Comparison of ENCODE assay signal across 1 cellular context in the genomic region with DNA sequence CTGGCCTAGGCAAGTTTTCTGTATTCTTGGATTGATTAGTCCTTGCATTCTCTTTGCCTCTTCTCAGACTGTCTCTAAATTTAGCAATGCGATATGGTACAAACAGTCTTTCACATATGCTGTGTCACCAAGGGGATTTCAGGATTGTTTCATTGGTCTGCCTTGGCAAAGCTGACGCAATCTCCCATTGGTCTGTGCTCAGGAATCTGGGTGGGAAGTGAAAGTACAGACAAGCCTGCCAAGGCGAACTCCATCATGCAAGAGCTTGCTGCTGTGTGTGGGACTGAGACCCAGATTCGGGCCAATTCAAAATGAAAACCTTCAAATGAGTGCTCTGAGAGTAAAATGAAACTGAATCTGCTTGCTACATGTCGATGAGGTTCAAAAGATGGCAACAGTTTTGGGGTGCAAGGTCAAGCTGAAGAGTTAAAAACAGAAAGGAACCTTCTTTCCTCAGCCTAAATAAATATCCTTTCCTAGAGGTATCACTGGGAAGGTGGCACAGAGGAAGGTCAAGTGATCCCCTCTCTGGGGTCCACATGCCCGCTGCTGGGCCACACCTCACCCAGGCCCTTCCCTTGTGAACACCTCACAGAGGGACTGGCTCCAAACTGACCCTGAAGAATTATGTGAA.
TF ChIP-seq lines count a peak whose summit lies in the region.

No MANE protein-coding gene starts in this region.

TF ChIP-seq in GM12878, 131 proteins besides CTCF, POLR2A, EP300 and RAD21 (continued from another document and continues in another):
- TF ChIP-seq ETV6 (conservative IDR thresholded peaks at IDR 0.05 in 1 of 2, IDR thresholded peaks at IDR 0.05 in 1 of 2; ENCODE audit: borderline replicate concordance in 1 of 2, low read depth in 1 of 2) (peak in 1 of 2 experiments; percentile 72; a peak in 2 of 4 replicates), RFX5 (IDR thresholded peaks at IDR 0.05; ENCODE audit: low read depth, low read length) (0 out of 2 replicates have a peak, but pooled peaks have one; percentile 14), ATF7 (IDR thresholded peaks at IDR 0.05; ENCODE audit: low read depth) (peak; percentile 88), WRNIP1 (IDR thresholded peaks at IDR 0.05; ENCODE audit: borderline replicate concordance, low read depth, low read length) (0 out of 2 replicates have a peak, but pooled peaks have one; percentile 27), NBN (IDR thresholded peaks at IDR 0.05) (peak; percentile 90), IKZF1 (conservative IDR thresholded peaks at IDR 0.05) (peak; percentile 96), SMARCA5 (IDR thresholded peaks at IDR 0.05) (no peak; the same call in 1 of the 2 replicates), IRF4 (IDR thresholded peaks at IDR 0.05; ENCODE audit: low read depth, low read length) (peak; percentile 86), RCOR1 (conservative IDR thresholded peaks at IDR 0.05; ENCODE audit: low read depth, low read length) (peak; percentile 87; the same call in 1 of the 2 replicates), GATAD2B (conservative IDR thresholded peaks at IDR 0.05; ENCODE audit: low read depth) (peak; percentile 59; the same call in 1 of the 2 replicates), IKZF2 (IDR thresholded peaks at IDR 0.05) (peak; percentile 95 to 96), MEF2A (IDR thresholded peaks at IDR 0.05; ENCODE audit: insufficient read depth, low read depth, low read length) (peak; percentile 82), MEF2B (IDR thresholded peaks at IDR 0.05; ENCODE audit: partially characterized antibody, poor library complexity, severe bottlenecking) (peak; percentile 59), JUNB (IDR thresholded peaks at IDR 0.05) (peak; percentile 86), TCF7 (IDR thresholded peaks at IDR 0.05; ENCODE audit: borderline replicate concordance) (no peak), YBX1 (IDR thresholded peaks at IDR 0.05) (0 out of 2 replicates have a peak, but pooled peaks have one; percentile 56)
- TF ChIP-seq, protein P1, sequence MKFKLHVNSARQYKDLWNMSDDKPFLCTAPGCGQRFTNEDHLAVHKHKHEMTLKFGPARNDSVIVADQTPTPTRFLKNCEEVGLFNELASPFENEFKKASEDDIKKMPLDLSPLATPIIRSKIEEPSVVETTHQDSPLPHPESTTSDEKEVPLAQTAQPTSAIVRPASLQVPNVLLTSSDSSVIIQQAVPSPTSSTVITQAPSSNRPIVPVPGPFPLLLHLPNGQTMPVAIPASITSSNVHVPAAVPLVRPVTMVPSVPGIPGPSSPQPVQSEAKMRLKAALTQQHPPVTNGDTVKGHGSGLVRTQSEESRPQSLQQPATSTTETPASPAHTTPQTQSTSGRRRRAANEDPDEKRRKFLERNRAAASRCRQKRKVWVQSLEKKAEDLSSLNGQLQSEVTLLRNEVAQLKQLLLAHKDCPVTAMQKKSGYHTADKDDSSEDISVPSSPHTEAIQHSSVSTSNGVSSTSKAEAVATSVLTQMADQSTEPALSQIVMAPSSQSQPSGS (IDR thresholded peaks at IDR 0.05; ENCODE audit: low read length) = peak; percentile 93
- TF ChIP-seq, protein P2, sequence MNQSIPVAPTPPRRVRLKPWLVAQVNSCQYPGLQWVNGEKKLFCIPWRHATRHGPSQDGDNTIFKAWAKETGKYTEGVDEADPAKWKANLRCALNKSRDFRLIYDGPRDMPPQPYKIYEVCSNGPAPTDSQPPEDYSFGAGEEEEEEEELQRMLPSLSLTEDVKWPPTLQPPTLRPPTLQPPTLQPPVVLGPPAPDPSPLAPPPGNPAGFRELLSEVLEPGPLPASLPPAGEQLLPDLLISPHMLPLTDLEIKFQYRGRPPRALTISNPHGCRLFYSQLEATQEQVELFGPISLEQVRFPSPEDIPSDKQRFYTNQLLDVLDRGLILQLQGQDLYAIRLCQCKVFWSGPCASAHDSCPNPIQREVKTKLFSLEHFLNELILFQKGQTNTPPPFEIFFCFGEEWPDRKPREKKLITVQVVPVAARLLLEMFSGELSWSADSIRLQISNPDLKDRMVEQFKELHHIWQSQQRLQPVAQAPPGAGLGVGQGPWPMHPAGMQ (IDR thresholded peaks at IDR 0.05; ENCODE audit: borderline replicate concordance) = no peak
- TF ChIP-seq, protein P3, sequence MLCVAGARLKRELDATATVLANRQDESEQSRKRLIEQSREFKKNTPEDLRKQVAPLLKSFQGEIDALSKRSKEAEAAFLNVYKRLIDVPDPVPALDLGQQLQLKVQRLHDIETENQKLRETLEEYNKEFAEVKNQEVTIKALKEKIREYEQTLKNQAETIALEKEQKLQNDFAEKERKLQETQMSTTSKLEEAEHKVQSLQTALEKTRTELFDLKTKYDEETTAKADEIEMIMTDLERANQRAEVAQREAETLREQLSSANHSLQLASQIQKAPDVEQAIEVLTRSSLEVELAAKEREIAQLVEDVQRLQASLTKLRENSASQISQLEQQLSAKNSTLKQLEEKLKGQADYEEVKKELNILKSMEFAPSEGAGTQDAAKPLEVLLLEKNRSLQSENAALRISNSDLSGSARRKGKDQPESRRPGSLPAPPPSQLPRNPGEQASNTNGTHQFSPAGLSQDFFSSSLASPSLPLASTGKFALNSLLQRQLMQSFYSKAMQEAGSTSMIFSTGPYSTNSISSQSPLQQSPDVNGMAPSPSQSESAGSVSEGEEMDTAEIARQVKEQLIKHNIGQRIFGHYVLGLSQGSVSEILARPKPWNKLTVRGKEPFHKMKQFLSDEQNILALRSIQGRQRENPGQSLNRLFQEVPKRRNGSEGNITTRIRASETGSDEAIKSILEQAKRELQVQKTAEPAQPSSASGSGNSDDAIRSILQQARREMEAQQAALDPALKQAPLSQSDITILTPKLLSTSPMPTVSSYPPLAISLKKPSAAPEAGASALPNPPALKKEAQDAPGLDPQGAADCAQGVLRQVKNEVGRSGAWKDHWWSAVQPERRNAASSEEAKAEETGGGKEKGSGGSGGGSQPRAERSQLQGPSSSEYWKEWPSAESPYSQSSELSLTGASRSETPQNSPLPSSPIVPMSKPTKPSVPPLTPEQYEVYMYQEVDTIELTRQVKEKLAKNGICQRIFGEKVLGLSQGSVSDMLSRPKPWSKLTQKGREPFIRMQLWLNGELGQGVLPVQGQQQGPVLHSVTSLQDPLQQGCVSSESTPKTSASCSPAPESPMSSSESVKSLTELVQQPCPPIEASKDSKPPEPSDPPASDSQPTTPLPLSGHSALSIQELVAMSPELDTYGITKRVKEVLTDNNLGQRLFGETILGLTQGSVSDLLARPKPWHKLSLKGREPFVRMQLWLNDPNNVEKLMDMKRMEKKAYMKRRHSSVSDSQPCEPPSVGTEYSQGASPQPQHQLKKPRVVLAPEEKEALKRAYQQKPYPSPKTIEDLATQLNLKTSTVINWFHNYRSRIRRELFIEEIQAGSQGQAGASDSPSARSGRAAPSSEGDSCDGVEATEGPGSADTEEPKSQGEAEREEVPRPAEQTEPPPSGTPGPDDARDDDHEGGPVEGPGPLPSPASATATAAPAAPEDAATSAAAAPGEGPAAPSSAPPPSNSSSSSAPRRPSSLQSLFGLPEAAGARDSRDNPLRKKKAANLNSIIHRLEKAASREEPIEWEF (IDR thresholded peaks at IDR 0.05; ENCODE audit: insufficient replicate concordance, low read depth, low read length) = peak; percentile 79
- TF ChIP-seq, protein P4, sequence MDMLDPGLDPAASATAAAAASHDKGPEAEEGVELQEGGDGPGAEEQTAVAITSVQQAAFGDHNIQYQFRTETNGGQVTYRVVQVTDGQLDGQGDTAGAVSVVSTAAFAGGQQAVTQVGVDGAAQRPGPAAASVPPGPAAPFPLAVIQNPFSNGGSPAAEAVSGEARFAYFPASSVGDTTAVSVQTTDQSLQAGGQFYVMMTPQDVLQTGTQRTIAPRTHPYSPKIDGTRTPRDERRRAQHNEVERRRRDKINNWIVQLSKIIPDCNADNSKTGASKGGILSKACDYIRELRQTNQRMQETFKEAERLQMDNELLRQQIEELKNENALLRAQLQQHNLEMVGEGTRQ (IDR thresholded peaks at IDR 0.05; ENCODE audit: borderline replicate concordance, low read depth, low read length) = no peak
- TF ChIP-seq, protein P5, sequence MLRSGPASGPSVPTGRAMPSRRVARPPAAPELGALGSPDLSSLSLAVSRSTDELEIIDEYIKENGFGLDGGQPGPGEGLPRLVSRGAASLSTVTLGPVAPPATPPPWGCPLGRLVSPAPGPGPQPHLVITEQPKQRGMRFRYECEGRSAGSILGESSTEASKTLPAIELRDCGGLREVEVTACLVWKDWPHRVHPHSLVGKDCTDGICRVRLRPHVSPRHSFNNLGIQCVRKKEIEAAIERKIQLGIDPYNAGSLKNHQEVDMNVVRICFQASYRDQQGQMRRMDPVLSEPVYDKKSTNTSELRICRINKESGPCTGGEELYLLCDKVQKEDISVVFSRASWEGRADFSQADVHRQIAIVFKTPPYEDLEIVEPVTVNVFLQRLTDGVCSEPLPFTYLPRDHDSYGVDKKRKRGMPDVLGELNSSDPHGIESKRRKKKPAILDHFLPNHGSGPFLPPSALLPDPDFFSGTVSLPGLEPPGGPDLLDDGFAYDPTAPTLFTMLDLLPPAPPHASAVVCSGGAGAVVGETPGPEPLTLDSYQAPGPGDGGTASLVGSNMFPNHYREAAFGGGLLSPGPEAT (IDR thresholded peaks at IDR 0.05; ENCODE audit: low read depth) = peak; percentile 90
- TF ChIP-seq, protein P6, sequence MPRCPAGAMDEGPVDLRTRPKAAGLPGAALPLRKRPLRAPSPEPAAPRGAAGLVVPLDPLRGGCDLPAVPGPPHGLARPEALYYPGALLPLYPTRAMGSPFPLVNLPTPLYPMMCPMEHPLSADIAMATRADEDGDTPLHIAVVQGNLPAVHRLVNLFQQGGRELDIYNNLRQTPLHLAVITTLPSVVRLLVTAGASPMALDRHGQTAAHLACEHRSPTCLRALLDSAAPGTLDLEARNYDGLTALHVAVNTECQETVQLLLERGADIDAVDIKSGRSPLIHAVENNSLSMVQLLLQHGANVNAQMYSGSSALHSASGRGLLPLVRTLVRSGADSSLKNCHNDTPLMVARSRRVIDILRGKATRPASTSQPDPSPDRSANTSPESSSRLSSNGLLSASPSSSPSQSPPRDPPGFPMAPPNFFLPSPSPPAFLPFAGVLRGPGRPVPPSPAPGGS (IDR thresholded peaks at IDR 0.05; ENCODE audit: borderline replicate concordance, insufficient read depth, low read depth, low read length, poor library complexity, severe bottlenecking) = peak; percentile 82
- TF ChIP-seq, protein P7, sequence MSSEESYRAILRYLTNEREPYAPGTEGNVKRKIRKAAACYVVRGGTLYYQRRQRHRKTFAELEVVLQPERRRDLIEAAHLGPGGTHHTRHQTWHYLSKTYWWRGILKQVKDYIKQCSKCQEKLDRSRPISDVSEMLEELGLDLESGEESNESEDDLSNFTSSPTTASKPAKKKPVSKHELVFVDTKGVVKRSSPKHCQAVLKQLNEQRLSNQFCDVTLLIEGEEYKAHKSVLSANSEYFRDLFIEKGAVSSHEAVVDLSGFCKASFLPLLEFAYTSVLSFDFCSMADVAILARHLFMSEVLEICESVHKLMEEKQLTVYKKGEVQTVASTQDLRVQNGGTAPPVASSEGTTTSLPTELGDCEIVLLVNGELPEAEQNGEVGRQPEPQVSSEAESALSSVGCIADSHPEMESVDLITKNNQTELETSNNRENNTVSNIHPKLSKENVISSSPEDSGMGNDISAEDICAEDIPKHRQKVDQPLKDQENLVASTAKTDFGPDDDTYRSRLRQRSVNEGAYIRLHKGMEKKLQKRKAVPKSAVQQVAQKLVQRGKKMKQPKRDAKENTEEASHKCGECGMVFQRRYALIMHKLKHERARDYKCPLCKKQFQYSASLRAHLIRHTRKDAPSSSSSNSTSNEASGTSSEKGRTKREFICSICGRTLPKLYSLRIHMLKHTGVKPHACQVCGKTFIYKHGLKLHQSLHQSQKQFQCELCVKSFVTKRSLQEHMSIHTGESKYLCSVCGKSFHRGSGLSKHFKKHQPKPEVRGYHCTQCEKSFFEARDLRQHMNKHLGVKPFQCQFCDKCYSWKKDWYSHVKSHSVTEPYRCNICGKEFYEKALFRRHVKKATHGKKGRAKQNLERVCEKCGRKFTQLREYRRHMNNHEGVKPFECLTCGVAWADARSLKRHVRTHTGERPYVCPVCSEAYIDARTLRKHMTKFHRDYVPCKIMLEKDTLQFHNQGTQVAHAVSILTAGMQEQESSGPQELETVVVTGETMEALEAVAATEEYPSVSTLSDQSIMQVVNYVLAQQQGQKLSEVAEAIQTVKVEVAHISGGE (CRISPR knock-in tag; IDR thresholded peaks at IDR 0.05) = no peak
- TF ChIP-seq, protein P8, sequence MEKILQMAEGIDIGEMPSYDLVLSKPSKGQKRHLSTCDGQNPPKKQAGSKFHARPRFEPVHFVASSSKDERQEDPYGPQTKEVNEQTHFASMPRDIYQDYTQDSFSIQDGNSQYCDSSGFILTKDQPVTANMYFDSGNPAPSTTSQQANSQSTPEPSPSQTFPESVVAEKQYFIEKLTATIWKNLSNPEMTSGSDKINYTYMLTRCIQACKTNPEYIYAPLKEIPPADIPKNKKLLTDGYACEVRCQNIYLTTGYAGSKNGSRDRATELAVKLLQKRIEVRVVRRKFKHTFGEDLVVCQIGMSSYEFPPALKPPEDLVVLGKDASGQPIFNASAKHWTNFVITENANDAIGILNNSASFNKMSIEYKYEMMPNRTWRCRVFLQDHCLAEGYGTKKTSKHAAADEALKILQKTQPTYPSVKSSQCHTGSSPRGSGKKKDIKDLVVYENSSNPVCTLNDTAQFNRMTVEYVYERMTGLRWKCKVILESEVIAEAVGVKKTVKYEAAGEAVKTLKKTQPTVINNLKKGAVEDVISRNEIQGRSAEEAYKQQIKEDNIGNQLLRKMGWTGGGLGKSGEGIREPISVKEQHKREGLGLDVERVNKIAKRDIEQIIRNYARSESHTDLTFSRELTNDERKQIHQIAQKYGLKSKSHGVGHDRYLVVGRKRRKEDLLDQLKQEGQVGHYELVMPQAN (conservative IDR thresholded peaks at IDR 0.05) = no peak
- TF ChIP-seq, protein P9, sequence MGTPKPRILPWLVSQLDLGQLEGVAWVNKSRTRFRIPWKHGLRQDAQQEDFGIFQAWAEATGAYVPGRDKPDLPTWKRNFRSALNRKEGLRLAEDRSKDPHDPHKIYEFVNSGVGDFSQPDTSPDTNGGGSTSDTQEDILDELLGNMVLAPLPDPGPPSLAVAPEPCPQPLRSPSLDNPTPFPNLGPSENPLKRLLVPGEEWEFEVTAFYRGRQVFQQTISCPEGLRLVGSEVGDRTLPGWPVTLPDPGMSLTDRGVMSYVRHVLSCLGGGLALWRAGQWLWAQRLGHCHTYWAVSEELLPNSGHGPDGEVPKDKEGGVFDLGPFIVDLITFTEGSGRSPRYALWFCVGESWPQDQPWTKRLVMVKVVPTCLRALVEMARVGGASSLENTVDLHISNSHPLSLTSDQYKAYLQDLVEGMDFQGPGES (IDR thresholded peaks at IDR 0.05) = no peak
- TF ChIP-seq, protein P10, sequence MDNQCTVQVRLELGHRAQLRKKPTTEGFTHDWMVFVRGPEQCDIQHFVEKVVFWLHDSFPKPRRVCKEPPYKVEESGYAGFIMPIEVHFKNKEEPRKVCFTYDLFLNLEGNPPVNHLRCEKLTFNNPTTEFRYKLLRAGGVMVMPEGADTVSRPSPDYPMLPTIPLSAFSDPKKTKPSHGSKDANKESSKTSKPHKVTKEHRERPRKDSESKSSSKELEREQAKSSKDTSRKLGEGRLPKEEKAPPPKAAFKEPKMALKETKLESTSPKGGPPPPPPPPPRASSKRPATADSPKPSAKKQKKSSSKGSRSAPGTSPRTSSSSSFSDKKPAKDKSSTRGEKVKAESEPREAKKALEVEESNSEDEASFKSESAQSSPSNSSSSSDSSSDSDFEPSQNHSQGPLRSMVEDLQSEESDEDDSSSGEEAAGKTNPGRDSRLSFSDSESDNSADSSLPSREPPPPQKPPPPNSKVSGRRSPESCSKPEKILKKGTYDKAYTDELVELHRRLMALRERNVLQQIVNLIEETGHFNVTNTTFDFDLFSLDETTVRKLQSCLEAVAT (IDR thresholded peaks at IDR 0.05) = peak; percentile 77
